Comparison of ENCODE assay signal across 29 cellular contexts in the genomic region with DNA sequence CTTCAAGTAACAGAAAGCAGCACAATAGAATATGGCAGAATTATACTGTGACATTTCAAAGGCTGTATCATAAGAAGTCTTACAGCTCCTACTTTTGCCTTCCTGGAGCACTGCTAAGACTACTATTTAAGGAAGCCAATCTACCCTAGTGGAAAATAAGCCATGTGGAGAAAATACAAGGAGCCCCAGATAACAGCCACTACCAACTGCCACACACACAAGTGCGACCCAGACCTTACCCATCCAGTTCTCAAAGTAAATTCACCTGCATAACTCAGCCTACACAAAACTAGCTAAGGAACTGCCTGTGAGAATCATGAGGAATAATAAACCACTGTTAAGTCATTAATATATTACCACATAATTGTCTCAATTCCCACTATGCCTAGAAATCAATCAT.
"Had no signal": no experiment of that assay in that cellular context is flagged by ENCODE, and none has a peak within 500 bp of the region (broad histone marks: within the 10 kb centered on the region; RNA-seq: fewer than 3 reads in every experiment).

No MANE protein-coding gene starts in this region.

- H3K4me3 ChIP-seq: coronary artery, heart right ventricle, neural progenitor cell, skin epidermis, stomach, thyroid gland, upper lobe of left lung, vagina had no signal

- H3K9me3 Mint-ChIP-seq: activated CD4-positive, alpha-beta memory T cell treated with anti-CD3 and anti-CD28 coated beads for 36 hours; activated CD4-positive, alpha-beta T cell treated with anti-CD3 and anti-CD28 coated beads, Interleukin-2, amount 10 ng/mL, durations not matched to agents 24 days and 14 days; naive thymus-derived CD8-positive, alpha-beta T cell; neural progenitor cell; stimulated activated effector memory CD8-positive, alpha-beta T cell treated with anti-CD3 and anti-CD28 coated beads, Interleukin-12 subunit alpha, Interleukin-12 subunit beta, amount 100 ng/mL, for 72 hours had no signal

- H3K9me3 ChIP-seq: heart right ventricle, stomach, thyroid gland, upper lobe of left lung, vagina had no signal

- H3K27me3 ChIP-seq: heart right ventricle, neural progenitor cell, stomach, thyroid gland, upper lobe of left lung, vagina had no signal

- H3K4me1 ChIP-seq: heart right ventricle, neural progenitor cell, upper lobe of left lung, vagina had no signal

- H2AFZ ChIP-seq: neural progenitor cell had no signal

- H3K4me2 ChIP-seq: neural progenitor cell had no signal

- DNase-seq: activated CD4-positive, alpha-beta memory T cell treated with anti-CD3 and anti-CD28 coated beads for 36 hours; activated CD4-positive, alpha-beta T cell treated with anti-CD3 and anti-CD28 coated beads, Interleukin-2, amount 10 ng/mL, durations not matched to agents 24 days and 14 days; activated CD4-positive, CD25-positive, alpha-beta regulatory T cell treated with anti-CD3 and anti-CD28 coated beads, Interleukin-2, amount 50 U/mL, for 72 hours; activated CD8-positive, alpha-beta memory T cell treated with anti-CD3 and anti-CD28 coated beads, Interleukin-2, amount 50 U/mL, for 4 hours; activated naive CD4-positive, alpha-beta T cell treated with Interleukin-2 at 50 U/mL for 16 hours; activated T-cell treated with anti-CD3 and anti-CD28 coated beads, Interleukin-2, amount 50 U/mL, for 1 hour; anterior cingulate cortex; cerebellar nuclear complex; foreskin melanocyte; heart right ventricle; naive thymus-derived CD8-positive, alpha-beta T cell; occipital lobe; posterior cingulate gyrus; stimulated activated CD4-positive, alpha-beta T cell treated with anti-CD3 and anti-CD28 coated beads, Interleukin-12 subunit alpha, Interleukin-12 subunit beta, amount 100 ng/mL, for 4 hours; stimulated activated CD4-positive, alpha-beta T cell treated with anti-CD3 and anti-CD28 coated beads, Interleukin-4, amount 100 ng/mL, for 1 hour; stomach; T-helper 17 cell; T1000; thyroid gland; WERI-Rb-1 had no signal

- ATAC-seq: esophagus mucosa; naive thymus-derived CD8-positive, alpha-beta T cell; sciatic nerve; stimulated activated effector memory CD8-positive, alpha-beta T cell treated with anti-CD3 and anti-CD28 coated beads, Interleukin-12 subunit alpha, Interleukin-12 subunit beta, amount 100 ng/mL, for 72 hours; T-helper 17 cell had no signal

- H3K36me3 ChIP-seq: thyroid gland had no signal

- H3K9ac ChIP-seq: neural progenitor cell had no signal

- H3K27ac Mint-ChIP-seq: activated CD4-positive, alpha-beta memory T cell treated with anti-CD3 and anti-CD28 coated beads for 36 hours; activated CD4-positive, alpha-beta T cell treated with anti-CD3 and anti-CD28 coated beads, Interleukin-2, amount 10 ng/mL, durations not matched to agents 24 days and 14 days; activated naive CD8-positive, alpha-beta T cell; neural progenitor cell; stimulated activated effector memory CD8-positive, alpha-beta T cell treated with anti-CD3 and anti-CD28 coated beads, Interleukin-12 subunit alpha, Interleukin-12 subunit beta, amount 100 ng/mL, for 72 hours; T-helper 17 cell had no signal

- H3K4me3 Mint-ChIP-seq: activated CD4-positive, alpha-beta memory T cell treated with anti-CD3 and anti-CD28 coated beads for 36 hours; activated CD4-positive, alpha-beta T cell treated with anti-CD3 and anti-CD28 coated beads, Interleukin-2, amount 10 ng/mL, durations not matched to agents 24 days and 14 days; activated naive CD8-positive, alpha-beta T cell; naive thymus-derived CD8-positive, alpha-beta T cell; neural progenitor cell; stimulated activated effector memory CD8-positive, alpha-beta T cell treated with anti-CD3 and anti-CD28 coated beads, Interleukin-12 subunit alpha, Interleukin-12 subunit beta, amount 100 ng/mL, for 72 hours; T-helper 17 cell had no signal

- H3K4me1 Mint-ChIP-seq: neural progenitor cell had no signal

- H3K27me3 Mint-ChIP-seq: activated CD4-positive, alpha-beta memory T cell treated with anti-CD3 and anti-CD28 coated beads for 36 hours; activated CD4-positive, alpha-beta T cell treated with anti-CD3 and anti-CD28 coated beads, Interleukin-2, amount 10 ng/mL, durations not matched to agents 24 days and 14 days; activated naive CD8-positive, alpha-beta T cell; naive thymus-derived CD8-positive, alpha-beta T cell; T-helper 17 cell had no signal

- H3K27ac ChIP-seq: coronary artery, heart right ventricle, neural progenitor cell, skin epidermis, stomach, thyroid gland, upper lobe of left lung, vagina, WERI-Rb-1 had no signal
